Comparison of ENCODE assay signal across 2 cellular contexts in the genomic region with DNA sequence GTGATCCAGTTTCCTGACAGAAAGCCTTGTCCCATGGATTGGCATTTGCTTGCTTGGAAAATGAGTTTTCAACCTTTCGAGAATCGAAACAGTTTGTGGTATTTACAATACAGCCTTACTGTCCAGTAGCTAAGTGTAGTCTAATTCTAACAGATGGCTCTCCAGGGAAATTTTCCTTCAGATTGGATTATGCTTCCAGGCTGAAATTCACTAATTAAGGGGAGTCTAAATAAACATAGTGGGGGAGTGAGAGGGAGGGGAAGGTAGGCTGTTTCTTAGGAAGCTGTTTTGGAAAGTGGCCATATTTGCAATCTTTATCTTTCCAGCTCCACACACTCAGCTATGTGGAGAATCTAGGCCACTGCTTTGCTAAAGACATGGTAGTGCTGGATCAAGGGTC.
TF ChIP-seq lines count a peak whose summit lies in the region.

No MANE protein-coding gene starts in this region.

TF ChIP-seq in liver, 16 proteins besides CTCF, POLR2A, EP300 and RAD21 (continued from another document):
- TF ChIP-seq, protein P1, sequence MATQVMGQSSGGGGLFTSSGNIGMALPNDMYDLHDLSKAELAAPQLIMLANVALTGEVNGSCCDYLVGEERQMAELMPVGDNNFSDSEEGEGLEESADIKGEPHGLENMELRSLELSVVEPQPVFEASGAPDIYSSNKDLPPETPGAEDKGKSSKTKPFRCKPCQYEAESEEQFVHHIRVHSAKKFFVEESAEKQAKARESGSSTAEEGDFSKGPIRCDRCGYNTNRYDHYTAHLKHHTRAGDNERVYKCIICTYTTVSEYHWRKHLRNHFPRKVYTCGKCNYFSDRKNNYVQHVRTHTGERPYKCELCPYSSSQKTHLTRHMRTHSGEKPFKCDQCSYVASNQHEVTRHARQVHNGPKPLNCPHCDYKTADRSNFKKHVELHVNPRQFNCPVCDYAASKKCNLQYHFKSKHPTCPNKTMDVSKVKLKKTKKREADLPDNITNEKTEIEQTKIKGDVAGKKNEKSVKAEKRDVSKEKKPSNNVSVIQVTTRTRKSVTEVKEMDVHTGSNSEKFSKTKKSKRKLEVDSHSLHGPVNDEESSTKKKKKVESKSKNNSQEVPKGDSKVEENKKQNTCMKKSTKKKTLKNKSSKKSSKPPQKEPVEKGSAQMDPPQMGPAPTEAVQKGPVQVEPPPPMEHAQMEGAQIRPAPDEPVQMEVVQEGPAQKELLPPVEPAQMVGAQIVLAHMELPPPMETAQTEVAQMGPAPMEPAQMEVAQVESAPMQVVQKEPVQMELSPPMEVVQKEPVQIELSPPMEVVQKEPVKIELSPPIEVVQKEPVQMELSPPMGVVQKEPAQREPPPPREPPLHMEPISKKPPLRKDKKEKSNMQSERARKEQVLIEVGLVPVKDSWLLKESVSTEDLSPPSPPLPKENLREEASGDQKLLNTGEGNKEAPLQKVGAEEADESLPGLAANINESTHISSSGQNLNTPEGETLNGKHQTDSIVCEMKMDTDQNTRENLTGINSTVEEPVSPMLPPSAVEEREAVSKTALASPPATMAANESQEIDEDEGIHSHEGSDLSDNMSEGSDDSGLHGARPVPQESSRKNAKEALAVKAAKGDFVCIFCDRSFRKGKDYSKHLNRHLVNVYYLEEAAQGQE (IDR thresholded peaks at IDR 0.05) = peak; percentile 39
- no peak for TF ChIP-seq HNF4A (conservative IDR thresholded peaks at IDR 0.05)
- TF ChIP-seq JUND (IDR thresholded peaks at IDR 0.05) = no peak

TF ChIP-seq in HepG2, 621 proteins besides CTCF, POLR2A, EP300 and RAD21 (continued from another document):
- TF ChIP-seq, protein P2, sequence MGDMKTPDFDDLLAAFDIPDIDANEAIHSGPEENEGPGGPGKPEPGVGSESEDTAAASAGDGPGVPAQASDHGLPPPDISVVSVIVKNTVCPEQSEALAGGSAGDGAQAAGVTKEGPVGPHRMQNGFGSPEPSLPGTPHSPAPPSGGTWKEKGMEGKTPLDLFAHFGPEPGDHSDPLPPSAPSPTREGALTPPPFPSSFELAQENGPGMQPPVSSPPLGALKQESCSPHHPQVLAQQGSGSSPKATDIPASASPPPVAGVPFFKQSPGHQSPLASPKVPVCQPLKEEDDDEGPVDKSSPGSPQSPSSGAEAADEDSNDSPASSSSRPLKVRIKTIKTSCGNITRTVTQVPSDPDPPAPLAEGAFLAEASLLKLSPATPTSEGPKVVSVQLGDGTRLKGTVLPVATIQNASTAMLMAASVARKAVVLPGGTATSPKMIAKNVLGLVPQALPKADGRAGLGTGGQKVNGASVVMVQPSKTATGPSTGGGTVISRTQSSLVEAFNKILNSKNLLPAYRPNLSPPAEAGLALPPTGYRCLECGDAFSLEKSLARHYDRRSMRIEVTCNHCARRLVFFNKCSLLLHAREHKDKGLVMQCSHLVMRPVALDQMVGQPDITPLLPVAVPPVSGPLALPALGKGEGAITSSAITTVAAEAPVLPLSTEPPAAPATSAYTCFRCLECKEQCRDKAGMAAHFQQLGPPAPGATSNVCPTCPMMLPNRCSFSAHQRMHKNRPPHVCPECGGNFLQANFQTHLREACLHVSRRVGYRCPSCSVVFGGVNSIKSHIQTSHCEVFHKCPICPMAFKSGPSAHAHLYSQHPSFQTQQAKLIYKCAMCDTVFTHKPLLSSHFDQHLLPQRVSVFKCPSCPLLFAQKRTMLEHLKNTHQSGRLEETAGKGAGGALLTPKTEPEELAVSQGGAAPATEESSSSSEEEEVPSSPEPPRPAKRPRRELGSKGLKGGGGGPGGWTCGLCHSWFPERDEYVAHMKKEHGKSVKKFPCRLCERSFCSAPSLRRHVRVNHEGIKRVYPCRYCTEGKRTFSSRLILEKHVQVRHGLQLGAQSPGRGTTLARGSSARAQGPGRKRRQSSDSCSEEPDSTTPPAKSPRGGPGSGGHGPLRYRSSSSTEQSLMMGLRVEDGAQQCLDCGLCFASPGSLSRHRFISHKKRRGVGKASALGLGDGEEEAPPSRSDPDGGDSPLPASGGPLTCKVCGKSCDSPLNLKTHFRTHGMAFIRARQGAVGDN (CRISPR knock-in tag; IDR thresholded peaks at IDR 0.05) = no peak
- TF ChIP-seq, protein P3, sequence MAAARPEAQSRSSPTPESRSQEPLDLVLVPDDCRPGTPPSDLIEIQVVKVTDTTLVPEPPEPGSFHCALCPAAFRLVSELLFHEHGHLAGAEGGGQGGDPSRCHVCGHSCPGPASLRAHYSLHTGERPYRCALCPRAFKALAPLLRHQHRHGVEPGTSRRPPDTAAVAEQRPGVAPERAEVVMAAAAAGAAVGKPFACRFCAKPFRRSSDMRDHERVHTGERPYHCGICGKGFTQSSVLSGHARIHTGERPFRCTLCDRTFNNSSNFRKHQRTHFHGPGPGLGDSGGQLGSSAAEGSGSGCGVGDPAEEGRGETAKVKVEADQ (CRISPR knock-in tag; IDR thresholded peaks at IDR 0.05; ENCODE audit: borderline replicate concordance) = no peak
- TF ChIP-seq NR2C2 (CRISPR knock-in tag; IDR thresholded peaks at IDR 0.05; ENCODE audit: borderline replicate concordance) (no peak), MAF1 (CRISPR knock-in tag; IDR thresholded peaks at IDR 0.05; ENCODE audit: borderline replicate concordance) (no peak), JUN (CRISPR knock-in tag; IDR thresholded peaks at IDR 0.05) (no peak), ZNF274 (CRISPR knock-in tag; IDR thresholded peaks at IDR 0.05) (no peak)
